In genomic region chr16:68754117-68754792, GRCh38 we compare ENCODE assay signal across 17 cellular contexts. TPM values are rescaled to one million over a fixed set of nuclear protein-coding genes. Genes with fewer than 3 reads are reported as not detected.
DNase-seq lines count a peak whose midpoint lies in the region; ATAC-seq and TF ChIP-seq lines count a peak whose summit lies in the region.
"Had no signal": no experiment of that assay in that cellular context is flagged by ENCODE, and none has a peak within 500 bp of the region (broad histone marks: within the 10 kb centered on the region; RNA-seq: fewer than 3 reads in every experiment).

No MANE protein-coding gene starts in this region.

- POLR2A ChIA-PET in activated B cell treated with CpG ODN at 0.5 μM for 24 hours (lab: Charles Lee), result interaction anchor here (0.5 to 0.6 kb wide), 2 partner anchors 38 to 765 kb away, joined by 3 to 9 read pairs; no protein-coding TSS in a partner anchor
- POLR2A ChIA-PET in T-cell (lab: Charles Lee), result no interaction called here

- TF ChIP-seq POLR2A in gastrocnemius medialis (IDR thresholded peaks at IDR 0.05), result no peak

- no peaks in the 10 kb centered on the region for H3K9me3 Mint-ChIP-seq in activated T-cell treated with anti-CD3 and anti-CD28 coated beads, Interleukin-2, amount 50 U/mL, for 72 hours
- H3K9me3 Mint-ChIP-seq in activated B cell treated with CpG ODN at 0.5 μM for 24 hours, result no peaks in the 10 kb centered on the region
- H3K9me3 Mint-ChIP-seq in type B pancreatic cell, result no peaks in the 10 kb centered on the region
- no peaks in the 10 kb centered on the region for H3K9me3 Mint-ChIP-seq in T-cell

- DNase-seq in activated T-cell treated with anti-CD3 and anti-CD28 coated beads, Interleukin-2, amount 50 U/mL, for 72 hours, result no peak
- DNase-seq in activated T-cell treated with anti-CD3 and anti-CD28 coated beads for 4 hours (no peak), activated B cell treated with CpG ODN at 0.5 μM for 24 hours (no peak), left colon (peak; percentile 44 to 86), type B pancreatic cell (ENCODE audit: extremely low spot score, unreplicated experiment) (no peak), T-cell (no peak), gastrocnemius medialis (no peak)
- DNase-seq: hippocampal formation; left ventricle myocardium inferior; NCI-H1105 treated with DMSO at 0.1 percent for 48 hours; SIG-M5; stimulated activated CD4-positive, alpha-beta T cell treated with anti-CD3 and anti-CD28 coated beads, Interleukin-12 subunit alpha, Interleukin-12 subunit beta, amount 100 ng/mL, for 4 hours had no signal

- no peak overlapping the region for H3K27ac ChIP-seq in gastrocnemius medialis
- H3K27ac ChIP-seq: esophagus muscularis mucosa, left ventricle myocardium inferior, neutrophil, thoracic aorta had no signal

- peaks cover 14% of the 10 kb centered on the region for H3K27me3 Mint-ChIP-seq in activated T-cell treated with anti-CD3 and anti-CD28 coated beads, Interleukin-2, amount 50 U/mL, for 72 hours (ENCODE audit: low read depth)
- H3K27me3 Mint-ChIP-seq in activated B cell treated with CpG ODN at 0.5 μM for 24 hours, result peaks cover 4% of the 10 kb centered on the region
- H3K27me3 Mint-ChIP-seq in type B pancreatic cell, result no peaks in the 10 kb centered on the region
- H3K27me3 Mint-ChIP-seq in T-cell, result peaks cover 0 to 2% of the 10 kb centered on the region in 2 donors

- CTCF ChIA-PET in activated B cell treated with CpG ODN at 0.5 μM for 24 hours (lab: Charles Lee), result no interaction called here
- CTCF ChIA-PET in T-cell (lab: Charles Lee), result no interaction called here

- peak overlapping the region; percentile 0 to 52 for H3K4me3 Mint-ChIP-seq in activated T-cell treated with anti-CD3 and anti-CD28 coated beads, Interleukin-2, amount 50 U/mL, for 72 hours
- H3K4me3 Mint-ChIP-seq in activated B cell treated with CpG ODN at 0.5 μM for 24 hours (no peak overlapping the region), type B pancreatic cell (peak overlapping the region; percentile 8), T-cell (no peak overlapping the region)

- H3K27me3 ChIP-seq in gastrocnemius medialis, result no peaks in the 10 kb centered on the region
- H3K27me3 ChIP-seq: esophagus muscularis mucosa, neutrophil had no signal

- H3K4me1 Mint-ChIP-seq in activated T-cell treated with anti-CD3 and anti-CD28 coated beads, Interleukin-2, amount 50 U/mL, for 72 hours (ENCODE audit: low read depth), result peaks cover 83% of the 10 kb centered on the region
- H3K4me1 Mint-ChIP-seq in activated B cell treated with CpG ODN at 0.5 μM for 24 hours, result peaks cover 41% of the 10 kb centered on the region
- H3K4me1 Mint-ChIP-seq in type B pancreatic cell (ENCODE audit: unreplicated experiment), result peaks cover 20% of the 10 kb centered on the region
- peaks cover 0 to 32% (median 22%) of the 10 kb centered on the region in 3 donors for H3K4me1 Mint-ChIP-seq in T-cell

- intact Hi-C loops in activated B cell treated with CpG ODN at 0.5 μM for 24 hours (cut with micrococcal nuclease) (no loop called here), left colon (cut with DNase I, micrococcal nuclease) (no loop called here), gastrocnemius medialis (cut with DNase I; ENCODE audit: low total_unique reads) (no loop called here)

- in situ Hi-C loops in gastrocnemius medialis (cut with MboI; ENCODE audit: low sequenced_read_pairs in 4 of 4), result no loop called here

- peaks cover 1 to 2% of the 10 kb centered on the region in 2 donors for H3K36me3 Mint-ChIP-seq in activated T-cell treated with anti-CD3 and anti-CD28 coated beads, Interleukin-2, amount 50 U/mL, for 72 hours (ENCODE audit: insufficient read depth in 2 of 2)
- no peaks in the 10 kb centered on the region for H3K36me3 Mint-ChIP-seq in activated B cell treated with CpG ODN at 0.5 μM for 24 hours (ENCODE audit: low read depth)
- H3K36me3 Mint-ChIP-seq in type B pancreatic cell, result peaks cover 10% of the 10 kb centered on the region
- H3K36me3 Mint-ChIP-seq in T-cell, result no peaks in the 10 kb centered on the region

- TF ChIP-seq CTCF in activated B cell treated with CpG ODN at 0.5 μM for 24 hours (IDR thresholded peaks at IDR 0.05) (no peak), type B pancreatic cell (conservative IDR thresholded peaks at IDR 0.05) (no peak), gastrocnemius medialis (IDR thresholded peaks at IDR 0.05 in 4 of 5, conservative IDR thresholded peaks at IDR 0.05 in 1 of 5) (no peak)

- no peaks in the 10 kb centered on the region for H3K36me3 ChIP-seq in gastrocnemius medialis
- H3K36me3 ChIP-seq: esophagus muscularis mucosa, left ventricle myocardium inferior, neutrophil, thoracic aorta had no signal

- H3K4me1 ChIP-seq in gastrocnemius medialis, result no peaks in the 10 kb centered on the region
- H3K4me1 ChIP-seq: esophagus muscularis mucosa, left ventricle myocardium inferior had no signal

- no peak for ATAC-seq in activated T-cell treated with anti-CD3 and anti-CD28 coated beads, Interleukin-2, amount 50 U/mL, for 72 hours (replicated peaks in 1 of 2)
- no peak for ATAC-seq in activated B cell treated with CpG ODN at 0.5 μM for 24 hours (ENCODE audit: low read depth)
- ATAC-seq in left colon, result peak; percentile 71
- ATAC-seq in T-cell (replicated peaks in 1 of 4), result no peak
- no peak for ATAC-seq in GM18909 (IDR thresholded peaks at IDR 0.05; ENCODE audit: poor library complexity, unreplicated experiment)
- ATAC-seq in gastrocnemius medialis, result no peak
- ATAC-seq: K562 had no signal

- no peak overlapping the region for H3K27ac Mint-ChIP-seq in activated T-cell treated with anti-CD3 and anti-CD28 coated beads, Interleukin-2, amount 50 U/mL, for 72 hours
- peak overlapping the region; percentile 41 for H3K27ac Mint-ChIP-seq in activated B cell treated with CpG ODN at 0.5 μM for 24 hours
- peak overlapping the region; percentile 75 for H3K27ac Mint-ChIP-seq in type B pancreatic cell
- no peak overlapping the region for H3K27ac Mint-ChIP-seq in T-cell

- no peak overlapping the region for H3K4me3 ChIP-seq in gastrocnemius medialis
- H3K4me3 ChIP-seq: esophagus muscularis mucosa, K562, left ventricle myocardium inferior, thoracic aorta had no signal

- H3K9me3 ChIP-seq in gastrocnemius medialis, result no peaks in the 10 kb centered on the region
- H3K9me3 ChIP-seq: esophagus muscularis mucosa, left ventricle myocardium inferior, neutrophil, thoracic aorta had no signal

RNA-seq across cellular contexts. Expression of gene CDH1, which starts 17.2 kb away (rescaled TPM):
- 1 to 10 TPM; 5.2 to 8.6 TPM for total RNA-seq in activated T-cell treated with anti-CD3 and anti-CD28 coated beads, Interleukin-2, amount 50 U/mL, for 72 hours
- total RNA-seq in activated B cell treated with CpG ODN at 0.5 μM for 24 hours (8.2 and 10.7 TPM in 2 replicates), left colon (100 to 1,000 TPM; 714 to 770 TPM), type B pancreatic cell (ENCODE audit: low replicate concordance) (190 and 544 TPM in 2 replicates), T-cell (1 to 10 TPM in 3 of 5 donors, under 1 TPM in 2; 0.38 to 6.8 (median 1.4) TPM), gastrocnemius medialis (1 to 10 TPM in 1 of 4 donors, under 1 TPM in 2, not detected in 1; 0.20 to 1.3 (median 0.20) TPM)

Comparison
In these comparisons a context has a peak if more than half of its experiments do, and no peak if none do; other contexts are left out.
1. DNase-seq: peak in left colon (2 of 2); none in activated T-cell treated with anti-CD3 and anti-CD28 coated beads, Interleukin-2, amount 50 U/mL, for 72 hours (0 of 2), activated T-cell treated with anti-CD3 and anti-CD28 coated beads for 4 hours (single experiment), activated B cell treated with CpG ODN at 0.5 μM for 24 hours (single experiment), type B pancreatic cell (single experiment), T-cell (0 of 34) and gastrocnemius medialis (0 of 2).
2. H3K27ac Mint-ChIP-seq: peak in activated B cell treated with CpG ODN at 0.5 μM for 24 hours (single experiment) and type B pancreatic cell (single experiment); none in activated T-cell treated with anti-CD3 and anti-CD28 coated beads, Interleukin-2, amount 50 U/mL, for 72 hours (single experiment) and T-cell (0 of 2).
3. H3K4me3 Mint-ChIP-seq: peak in activated T-cell treated with anti-CD3 and anti-CD28 coated beads, Interleukin-2, amount 50 U/mL, for 72 hours (2 of 2) and type B pancreatic cell (single experiment); none in activated B cell treated with CpG ODN at 0.5 μM for 24 hours (single experiment) and T-cell (0 of 3).
4. RNA of gene CDH1, which starts 17.2 kb away (total RNA-seq): 714 to 770 TPM in left colon and 190 to 544 TPM in type B pancreatic cell; 5.2 to 8.6 TPM in activated T-cell treated with anti-CD3 and anti-CD28 coated beads, Interleukin-2, amount 50 U/mL, for 72 hours, 8.2 to 10.7 TPM in activated B cell treated with CpG ODN at 0.5 μM for 24 hours, 0.38 to 6.8 TPM in T-cell and 0.20 to 1.3 TPM in gastrocnemius medialis; every median in the first group is over 10 times any median in the second.